15 cellular contexts compared by ENCODE assay signal in genomic region chr9:5551771-5552170, GRCh38. TPM values are rescaled to one million over a fixed set of nuclear protein-coding genes. Genes with fewer than 3 reads are reported as not detected.
DNase-seq lines count a peak whose midpoint lies in the region; ATAC-seq and TF ChIP-seq lines count a peak whose summit lies in the region.
"Had no signal": no experiment of that assay in that cellular context is flagged by ENCODE, and none has a peak within 500 bp of the region (broad histone marks: within the 10 kb centered on the region; RNA-seq: fewer than 3 reads in every experiment).

No MANE protein-coding gene starts in this region.

- H3K4me3 Mint-ChIP-seq in type B pancreatic cell = no peak overlapping the region
- H3K4me3 Mint-ChIP-seq: CD14-positive monocyte; CD8-positive, alpha-beta T cell; GM23338 had no signal

- H3K9me3 ChIP-seq in heart left ventricle = no peaks in the 10 kb centered on the region
- H3K9me3 ChIP-seq in effector memory CD4-positive, alpha-beta T cell (ENCODE audit: control insufficient read depth, low read length) = no peaks in the 10 kb centered on the region

- intact Hi-C loops in heart left ventricle (cut with DNase I) = no loop called here

- no peaks in the 10 kb centered on the region for H3K27me3 ChIP-seq in heart left ventricle
- H3K27me3 ChIP-seq in effector memory CD4-positive, alpha-beta T cell (replicated peaks; ENCODE audit: control insufficient read depth, insufficient read depth, low read length, poor library complexity, severe bottlenecking) = no peaks in the 10 kb centered on the region

- peaks cover 9% of the 10 kb centered on the region for H3K4me1 Mint-ChIP-seq in type B pancreatic cell (ENCODE audit: unreplicated experiment)
- H3K4me1 Mint-ChIP-seq: GM23338 had no signal

- no peaks in the 10 kb centered on the region for H3K9me3 Mint-ChIP-seq in type B pancreatic cell
- H3K9me3 Mint-ChIP-seq: CD14-positive monocyte; CD8-positive, alpha-beta T cell; GM23338 had no signal

- no peak for TF ChIP-seq CTCF in type B pancreatic cell (conservative IDR thresholded peaks at IDR 0.05)
- no peak for TF ChIP-seq CTCF in heart left ventricle (IDR thresholded peaks at IDR 0.05)

- peaks cover 0 to 3% (median 0%) of the 10 kb centered on the region in 9 donors for H3K36me3 ChIP-seq in heart left ventricle
- H3K36me3 ChIP-seq in effector memory CD4-positive, alpha-beta T cell (ENCODE audit: control insufficient read depth, insufficient read depth, low read length) = no peaks in the 10 kb centered on the region

- H3K27ac ChIP-seq in epithelial cell of prostate = peak overlapping the region; percentile 84
- H3K27ac ChIP-seq in heart left ventricle = no peak overlapping the region
- no peak overlapping the region for H3K27ac ChIP-seq in effector memory CD4-positive, alpha-beta T cell (ENCODE audit: insufficient read depth, low read length, poor library complexity, severe bottlenecking)

- 74 to 92% (median 82%) methylated on average over 1 of the region's 1 CpG for WGBS in heart left ventricle, 4 donors

- no peak for TF ChIP-seq POLR2A in heart left ventricle (IDR thresholded peaks at IDR 0.05)

- H3K27ac Mint-ChIP-seq in type B pancreatic cell = peak overlapping the region; percentile 56
- H3K27ac Mint-ChIP-seq: CD14-positive monocyte; CD8-positive, alpha-beta T cell; GM23338 had no signal

- H3K4me1 ChIP-seq in heart left ventricle = peaks cover 0 to 30% (median 0%) of the 10 kb centered on the region in 12 donors
- H3K4me1 ChIP-seq in effector memory CD4-positive, alpha-beta T cell (ENCODE audit: control insufficient read depth, insufficient read depth, low read length, poor library complexity, severe bottlenecking) = no peaks in the 10 kb centered on the region

- H3K36me3 Mint-ChIP-seq in type B pancreatic cell = no peaks in the 10 kb centered on the region
- H3K36me3 Mint-ChIP-seq: CD14-positive monocyte; CD8-positive, alpha-beta T cell had no signal

- H3K27me3 Mint-ChIP-seq in type B pancreatic cell = no peaks in the 10 kb centered on the region

- no peak overlapping the region for H3K4me3 ChIP-seq in heart left ventricle
- H3K4me3 ChIP-seq in effector memory CD4-positive, alpha-beta T cell (ENCODE audit: insufficient read depth, low read depth, low read length, poor library complexity, severe bottlenecking) = no peak overlapping the region
- H3K4me3 ChIP-seq: GM23338 had no signal

- DNase-seq in EH (ENCODE audit: low read depth) (peak; percentile 51), LHCN-M2 (ENCODE audit: low read depth) (peak; percentile 4), epithelial cell of prostate (ENCODE audit: low read depth, low spot score) (no peak), type B pancreatic cell (ENCODE audit: extremely low spot score, unreplicated experiment) (no peak), heart left ventricle (no peak)
- no peak for DNase-seq in effector memory CD4-positive, alpha-beta T cell
- DNase-seq: CD8-positive, alpha-beta T cell; COR-L47; DMS153; DMS79 treated with DMSO at 0.1 percent for 48 hours; GF-D8; H7 had no signal

- ATAC-seq in heart left ventricle (no peak), GM21786 (IDR thresholded peaks at IDR 0.05; ENCODE audit: unreplicated experiment) (no peak)
- ATAC-seq: CD8-positive, alpha-beta T cell; GM23338 had no signal

RNA-seq across cellular contexts. Expression of gene PDCD1LG2, which starts 41.4 kb away (rescaled TPM):
- total RNA-seq in LHCN-M2 (2014; rRNA removed) (18.3 and 20.6 TPM in 2 replicates), type B pancreatic cell (ENCODE audit: low replicate concordance) (not detected in 2 replicates), heart left ventricle (10 to 100 TPM in 1 of 9 donors, 1 to 10 TPM in 5, under 1 TPM in 3; 0.86 to 10.5 (median 1.4) TPM)
- 9.7 TPM for polyA plus RNA-seq in LHCN-M2 (2012)
- polyA plus RNA-seq in heart left ventricle = under 1 TPM; 0.53 to 0.72 TPM
- total RNA-seq: CD8-positive, alpha-beta T cell; GM23338; H7 had no signal
- polyA plus RNA-seq: GM23338 had no signal

Comparison
In these comparisons a context has a peak if more than half of its experiments do, and no peak if none do; other contexts are left out.
1. DNase-seq: peak in EH (single experiment) and LHCN-M2 (single experiment); none in epithelial cell of prostate (single experiment), type B pancreatic cell (single experiment), heart left ventricle (0 of 5) and effector memory CD4-positive, alpha-beta T cell (0 of 3).